8 cellular contexts compared by ENCODE assay signal in genomic region chr14:65413739-65414045, GRCh38. TPM values are rescaled to one million over a fixed set of nuclear protein-coding genes. Genes with fewer than 3 reads are reported as not detected.
DNase-seq lines count a peak whose midpoint lies in the region; ATAC-seq and TF ChIP-seq lines count a peak whose summit lies in the region.

No MANE protein-coding gene starts in this region.

- peak overlapping the region; percentile 68 to 97 (median 90) for H3K27ac Mint-ChIP-seq in CD8-positive, alpha-beta memory T cell
- peak overlapping the region; percentile 17 to 71 for H3K27ac Mint-ChIP-seq in effector memory CD8-positive, alpha-beta T cell

- H3K27ac ChIP-seq in CD8-positive, alpha-beta memory T cell (ENCODE audit: low read depth, low read length), result peak overlapping the region; percentile 15

- peaks cover 19% of the 10 kb centered on the region for H3K4me1 ChIP-seq in CD8-positive, alpha-beta memory T cell (ENCODE audit: insufficient read depth, low read length)
- peaks cover 18% of the 10 kb centered on the region for H3K4me1 ChIP-seq in neuron (ENCODE audit: insufficient read depth, low read length)

- peak in 2 of 5 donors; percentile 1 to 18 for DNase-seq in CD8-positive, alpha-beta memory T cell
- DNase-seq in NB4 (ENCODE audit: low read depth) (no peak), putamen (ENCODE audit: low spot score) (no peak), HuH-7.5 (ENCODE audit: low spot score) (no peak), NCI-H526 (lab: John Stamatoyannopoulos, UW) (no peak)
- no peak for DNase-seq in effector memory CD8-positive, alpha-beta T cell

- H3K27me3 Mint-ChIP-seq in CD8-positive, alpha-beta memory T cell, result no peaks in the 10 kb centered on the region
- H3K27me3 Mint-ChIP-seq in effector memory CD8-positive, alpha-beta T cell, result no peaks in the 10 kb centered on the region

- ATAC-seq in effector memory CD8-positive, alpha-beta T cell (replicated peaks), result no peak
- ATAC-seq in activated CD4-positive, CD25-positive, alpha-beta regulatory T cell treated with anti-CD3 and anti-CD28 coated beads, Interleukin-2, amount 50 U/mL, for 24 hours, result no peak

- H3K4me1 Mint-ChIP-seq in CD8-positive, alpha-beta memory T cell, result peaks cover 45 to 64% (median 52%) of the 10 kb centered on the region in 3 donors
- H3K4me1 Mint-ChIP-seq in effector memory CD8-positive, alpha-beta T cell (ENCODE audit: low read depth in 2 of 2), result peaks cover 15 to 30% of the 10 kb centered on the region in 2 donors

- no peaks in the 10 kb centered on the region for H3K27me3 ChIP-seq in CD8-positive, alpha-beta memory T cell (ENCODE audit: insufficient read depth, low read length, poor library complexity, severe bottlenecking)
- no peaks in the 10 kb centered on the region for H3K27me3 ChIP-seq in neuron (ENCODE audit: insufficient read depth, low read length)

- peak overlapping the region; percentile 89 for H3K4me3 ChIP-seq in CD8-positive, alpha-beta memory T cell (ENCODE audit: low read length)
- peak overlapping the region; percentile 76 for H3K4me3 ChIP-seq in NB4 (ENCODE audit: low read depth, low read length)
- H3K4me3 ChIP-seq in neuron (ENCODE audit: low read length), result peak overlapping the region; percentile 82

- H3K9me3 ChIP-seq in CD8-positive, alpha-beta memory T cell (ENCODE audit: low read length), result no peaks in the 10 kb centered on the region
- H3K9me3 ChIP-seq in neuron (ENCODE audit: low read length), result no peaks in the 10 kb centered on the region

- no peak for TF ChIP-seq CTCF in NB4 (IDR thresholded peaks at IDR 0.05; ENCODE audit: low read depth, low read length)

- CTCF ChIA-PET in CD8-positive, alpha-beta memory T cell (lab: Charles Lee), result interaction anchor here (0.6 to 8.4 kb wide), 7 partner anchors 16 to 657 kb away, joined by 3 to 74 read pairs (median 41); no protein-coding TSS in a partner anchor

- H3K36me3 ChIP-seq in CD8-positive, alpha-beta memory T cell (ENCODE audit: insufficient read depth, low read length), result no peaks in the 10 kb centered on the region
- no peaks in the 10 kb centered on the region for H3K36me3 ChIP-seq in neuron (ENCODE audit: insufficient read depth, low read length)

- no peak for TF ChIP-seq POLR2A in NB4 (IDR thresholded peaks at IDR 0.05; ENCODE audit: extremely low read depth, insufficient read length)

- H2AFZ ChIP-seq in neuron (ENCODE audit: low read depth, low read length), result peak overlapping the region; percentile 83

- no peaks in the 10 kb centered on the region for H3K9me3 Mint-ChIP-seq in CD8-positive, alpha-beta memory T cell
- H3K9me3 Mint-ChIP-seq in effector memory CD8-positive, alpha-beta T cell, result no peaks in the 10 kb centered on the region

- POLR2A ChIA-PET in CD8-positive, alpha-beta memory T cell (lab: Charles Lee), result interaction anchor here (0.8 to 1.2 kb wide), 2 partner anchors 126 to 514 kb away, joined by 3 to 4 read pairs; no protein-coding TSS in a partner anchor

- H3K4me3 Mint-ChIP-seq in CD8-positive, alpha-beta memory T cell, result peak overlapping the region; percentile 94 to 99 (median 97)
- peak overlapping the region; percentile 97 to 98 for H3K4me3 Mint-ChIP-seq in effector memory CD8-positive, alpha-beta T cell

- H3K36me3 Mint-ChIP-seq in CD8-positive, alpha-beta memory T cell, result peaks cover 0 to 13% (median 0%) of the 10 kb centered on the region in 3 donors
- H3K36me3 Mint-ChIP-seq in effector memory CD8-positive, alpha-beta T cell (ENCODE audit: insufficient read depth), result peaks cover 10% of the 10 kb centered on the region

RNA-seq across cellular contexts. Expression of gene FUT8, which starts 1.2 kb away (rescaled TPM):
- 10 to 100 TPM; 76.0 to 81.7 TPM for total RNA-seq in CD8-positive, alpha-beta memory T cell
- 13.3 TPM for polyA plus RNA-seq in CD8-positive, alpha-beta memory T cell
